ENCODE assay signal across 8 cellular contexts in genomic region chr20:63969851-63970713, GRCh38. TPM values are rescaled to one million over a fixed set of nuclear protein-coding genes. Genes with fewer than 3 reads are reported as not detected.
A peak's percentile ranks its signal among the peaks of the same experiment; 100 is the strongest.
DNase-seq lines count a peak whose midpoint lies in the region; ATAC-seq, FAIRE-seq and TF ChIP-seq lines count a peak whose summit lies in the region.

Gene ZNF512B, minus strand, starts transcription at chr20:63969930. Its CDS starts 1,980 bp downstream, at chr20:63967950.

- H3K9me3 Mint-ChIP-seq in activated T-cell treated with anti-CD3 and anti-CD28 coated beads, Interleukin-2, amount 50 U/mL, for 72 hours = peaks cover 0 to 3% of the 10 kb centered on the region in 2 donors
- H3K9me3 Mint-ChIP-seq in natural killer cell = no peaks in the 10 kb centered on the region

- 24% methylated on average over 4 of the region's 70 CpGs for WGBS in A549 (ENCODE audit: missing lambda C conversion rate)

- POLR2A ChIA-PET in A549 (lab: Yijun Ruan, JAX) = no interaction called here

- CTCF ChIA-PET in A549 (lab: Yijun Ruan, JAX) = no interaction called here

- peaks cover 10 to 17% of the 10 kb centered on the region in 2 donors for H3K36me3 Mint-ChIP-seq in activated T-cell treated with anti-CD3 and anti-CD28 coated beads, Interleukin-2, amount 50 U/mL, for 72 hours (ENCODE audit: insufficient read depth in 2 of 2)
- no peaks in the 10 kb centered on the region for H3K36me3 Mint-ChIP-seq in natural killer cell

- TF ChIP-seq POLR2A in A549 (IDR thresholded peaks at IDR 0.05; ENCODE audit: low read length) = no peak; the same call in 1 of the 2 replicates

- TF ChIP-seq CTCF in A549 (IDR thresholded peaks at IDR 0.05) = no peak
- no peak for TF ChIP-seq CTCF in GM13977 (IDR thresholded peaks at IDR 0.05; ENCODE audit: extremely low read depth, insufficient read depth, missing control alignments)
- TF ChIP-seq CTCF in fibroblast of pulmonary artery (IDR thresholded peaks at IDR 0.05; ENCODE audit: low read length, missing control alignments) = no peak
- no peak for TF ChIP-seq CTCF in natural killer cell (IDR thresholded peaks at IDR 0.05)

- peak within 1 kb of the TSS; percentile 86 for H3K4me2 ChIP-seq in A549

- H3K4me3 ChIP-seq in A549 (peak within 1 kb of the TSS; percentile 72), fibroblast of pulmonary artery (replicated peaks; ENCODE audit: low read depth, low read length) (peak within 1 kb of the TSS; percentile 64)

- in situ Hi-C loops in GM13977 (cut with MboI; ENCODE audit: low pct_unique_long_range_greater_than_20kb, low sequenced_read_pairs, unreplicated experiment) = no loop called here

- peak within 1 kb of the TSS; percentile 89 to 95 for H3K4me3 Mint-ChIP-seq in activated T-cell treated with anti-CD3 and anti-CD28 coated beads, Interleukin-2, amount 50 U/mL, for 72 hours
- H3K4me3 Mint-ChIP-seq in natural killer cell = peak within 1 kb of the TSS; percentile 91

- intact Hi-C loops in natural killer cell (cut with micrococcal nuclease) = loop anchor here (5.0 kb wide), 3 partner anchors 63 to 473 kb away; partner anchors contain the start of gene EEF1A2

- TF ChIP-seq EP300 in A549 (IDR thresholded peaks at IDR 0.05) = no peak

- peaks cover 20% of the 10 kb centered on the region for H3K4me1 Mint-ChIP-seq in activated T-cell treated with anti-CD3 and anti-CD28 coated beads, Interleukin-2, amount 50 U/mL, for 72 hours (ENCODE audit: low read depth)
- peaks cover 17 to 20% of the 10 kb centered on the region in 2 donors for H3K4me1 Mint-ChIP-seq in natural killer cell

- H3K9me3 ChIP-seq in A549 = no peaks in the 10 kb centered on the region

- ATAC-seq in A549 (peak; percentile 7 to 26; a peak in 3 of 6 replicates), natural killer cell (peak; percentile 59 to 61 (median 61)), HG02763 (IDR thresholded peaks at IDR 0.05; ENCODE audit: unreplicated experiment) (no peak)
- peak; percentile 55 to 67 for ATAC-seq in activated T-cell treated with anti-CD3 and anti-CD28 coated beads, Interleukin-2, amount 50 U/mL, for 72 hours (replicated peaks in 1 of 2)

- DNase-seq in A549 (ENCODE audit: low read depth in 1 of 2, low spot score in 1 of 2) (peak; percentile 59 to 67), GM13977 (ENCODE audit: low spot score) (peak; percentile 95), NCI-H82 (lab: John Stamatoyannopoulos, UW) (peak; percentile 84), fibroblast of pulmonary artery (ENCODE audit: low read depth) (peak; percentile 63), natural killer cell (peak; percentile 25), ureter (ENCODE audit: low spot score) (peak; percentile 59)
- peak; percentile 62 to 72 for DNase-seq in activated T-cell treated with anti-CD3 and anti-CD28 coated beads, Interleukin-2, amount 50 U/mL, for 72 hours

- no peak for FAIRE-seq in A549 (lab: Jason Lieb, UNC)

- TF ChIP-seq RAD21 in A549 (conservative IDR thresholded peaks at IDR 0.05 in 1 of 2, IDR thresholded peaks at IDR 0.05 in 1 of 2) = no peak

- peaks cover 28% of the 10 kb centered on the region for H3K4me1 ChIP-seq in A549

- H3K27ac ChIP-seq in A549 = peak within 1 kb of the TSS; percentile 87 to 97

- H3K27me3 Mint-ChIP-seq in activated T-cell treated with anti-CD3 and anti-CD28 coated beads, Interleukin-2, amount 50 U/mL, for 72 hours (ENCODE audit: low read depth) = no peaks in the 10 kb centered on the region
- H3K27me3 Mint-ChIP-seq in natural killer cell (ENCODE audit: low read depth in 2 of 2) = no peaks in the 10 kb centered on the region

- peak within 1 kb of the TSS; percentile 82 for H3K27ac Mint-ChIP-seq in activated T-cell treated with anti-CD3 and anti-CD28 coated beads, Interleukin-2, amount 50 U/mL, for 72 hours
- peak within 1 kb of the TSS; percentile 66 to 81 for H3K27ac Mint-ChIP-seq in natural killer cell

TF ChIP-seq in A549, 52 proteins besides CTCF, POLR2A, EP300 and RAD21:
- no peak for TF ChIP-seq HES2 (IDR thresholded peaks at IDR 0.05)
- TF ChIP-seq GATA3 (IDR thresholded peaks at IDR 0.05; ENCODE audit: borderline replicate concordance) = no peak
- TF ChIP-seq MAX (IDR thresholded peaks at IDR 0.05) = 0 out of 2 replicates have a peak, but pooled peaks have one; percentile 33
- TF ChIP-seq RFX5 (IDR thresholded peaks at IDR 0.05) = no peak
- peak in 1 of 2 experiments; percentile 31; a peak in 2 of 5 replicates for TF ChIP-seq JUN (IDR thresholded peaks at IDR 0.05)
- TF ChIP-seq CHD2 (IDR thresholded peaks at IDR 0.05; ENCODE audit: low read length, partially characterized antibody) = peak; percentile 84
- TF ChIP-seq MAZ (IDR thresholded peaks at IDR 0.05; ENCODE audit: borderline replicate concordance, low read depth, low read length) = peak; percentile 50; the same call in 1 of the 2 replicates

RNA-seq across cellular contexts. Expression of gene ZNF512B, which starts in this region (rescaled TPM):
- 2.1 and 3.2 TPM in 2 replicates for polyA plus RNA-seq in A549 (2011; rRNA removed)
- 7.0 and 9.7 TPM in 2 replicates for polyA plus RNA-seq in A549 (2012; cell fraction: cytosol; rRNA removed)
- polyA plus RNA-seq in A549 (2012; cell fraction: nucleus; rRNA removed) = 31.8 and 33.6 TPM in 2 replicates
- polyA plus RNA-seq in A549 (2017; fragmentation: RNase III; extraction: RNeasy Plus Mini Kit Qiagen cat#74134 plus additional on column Dnase treatment) = 14.4 to 17.6 TPM (median 16.8 TPM) in 3 replicates
- polyA minus RNA-seq in A549 (2011; rRNA and poly(A)+ RNA removed) = 3.2 and 4.1 TPM in 2 replicates
- 10 to 100 TPM; 20.0 to 20.6 TPM for total RNA-seq in activated T-cell treated with anti-CD3 and anti-CD28 coated beads, Interleukin-2, amount 50 U/mL, for 72 hours
- total RNA-seq in natural killer cell = 10 to 100 TPM; 11.5 to 16.8 (median 13.8) TPM
- total RNA-seq in ureter = 31.2 TPM

Comparison
In these comparisons a context has a peak if more than half of its experiments do, and no peak if none do; other contexts are left out.
1. DNase-seq: peak in every context shown above with its lines; median percentile 95 in GM13977; 84 in NCI-H82; 67 in activated T-cell treated with anti-CD3 and anti-CD28 coated beads, Interleukin-2, amount 50 U/mL, for 72 hours; 63 in A549; 63 in fibroblast of pulmonary artery; 59 in ureter; 25 in natural killer cell.